ENCODE assay signal across 8 cellular contexts in the genomic region with DNA sequence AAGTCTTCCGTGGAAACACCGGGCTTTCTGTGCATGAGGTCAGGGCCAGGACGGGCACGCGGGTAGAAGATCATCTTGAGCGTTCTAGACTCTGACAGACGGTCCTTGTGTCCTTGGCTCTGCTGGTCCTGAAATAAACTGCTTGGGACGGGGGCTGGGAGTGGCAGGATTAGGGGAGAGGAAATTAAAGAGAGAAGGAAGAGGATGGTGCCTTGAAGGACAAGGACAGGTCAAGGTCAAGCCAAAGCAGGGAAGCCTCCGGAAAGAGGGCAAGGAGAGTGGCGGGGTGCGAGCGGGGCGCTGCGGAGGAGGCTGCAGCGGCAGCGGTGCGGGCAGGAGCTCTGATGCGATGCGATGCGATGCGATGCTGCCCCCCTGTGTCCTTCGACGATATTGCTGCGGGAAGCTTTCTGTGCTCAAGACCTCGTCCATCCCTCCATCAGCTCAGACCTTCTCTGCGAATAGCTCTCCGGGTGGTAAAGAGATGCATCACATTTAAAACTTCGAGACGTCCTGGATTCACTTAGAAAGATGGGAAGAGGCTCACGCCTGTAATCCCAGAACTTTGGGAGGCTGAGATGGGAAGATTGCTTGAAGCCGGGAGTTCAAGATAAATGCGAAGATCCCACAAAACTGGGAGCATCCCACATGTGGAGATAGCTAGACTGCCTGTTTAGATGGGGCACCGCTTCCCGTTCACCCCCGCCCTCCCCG.
DNase-seq lines count a peak whose midpoint lies in the region; ATAC-seq and TF ChIP-seq lines count a peak whose summit lies in the region.

No MANE protein-coding gene starts in this region.

- H3K79me1 ChIP-seq in H9 (ENCODE audit: insufficient read depth, low read depth, low read length, poor library complexity, severe bottlenecking): no peaks in the 10 kb centered on the region

- no peaks in the 10 kb centered on the region for H3K79me2 ChIP-seq in H9 (ENCODE audit: insufficient read depth, low read length)

- H3K36me3 Mint-ChIP-seq in H9 (ENCODE audit: insufficient read depth in 1 of 3, low read depth in 3 of 3) (no peaks in the 10 kb centered on the region), osteocyte (ENCODE audit: unreplicated experiment) (no peaks in the 10 kb centered on the region)
- no peaks in the 10 kb centered on the region for H3K36me3 Mint-ChIP-seq in activated CD8-positive, alpha-beta T cell treated with anti-CD3 and anti-CD28 coated beads, Interleukin-2, amount 10 ng/mL, durations not matched to agents 7 days and 5 days (ENCODE audit: low read depth)

- no peak overlapping the region for H2BK15ac ChIP-seq in H9 (ENCODE audit: low read depth, low read length)

- no CpG with 5 or more reads among the region's 36 CpGs for WGBS in H9 (ENCODE audit: extremely low coverage, insufficient read length, low lambda C conversion rate)

- no peak overlapping the region for H3K23ac ChIP-seq in H9 (ENCODE audit: insufficient read length, low read depth, low read length)

- no peak overlapping the region for H3K18ac ChIP-seq in H9 (ENCODE audit: insufficient read length, low read depth, low read length)

- no peak overlapping the region for H2AK5ac ChIP-seq in H9 (ENCODE audit: insufficient read length, low read length)

- peaks cover 3% of the 10 kb centered on the region; the same call in 1 of the 2 replicates for H3K4me1 ChIP-seq in H9 (ENCODE audit: insufficient read depth, low read length)

- H4K91ac ChIP-seq in H9 (ENCODE audit: insufficient read length, low read depth, low read length): no peak overlapping the region

- H3K4me3 ChIP-seq in fibroblast of villous mesenchyme (ENCODE audit: low read depth, low read length): no peak overlapping the region

- no peak overlapping the region for H3K4ac ChIP-seq in H9 (ENCODE audit: low read depth, low read length)

- peak; percentile 85 for ATAC-seq in activated CD8-positive, alpha-beta T cell treated with anti-CD3 and anti-CD28 coated beads, Interleukin-2, amount 10 ng/mL, durations not matched to agents 7 days and 5 days
- ATAC-seq in HG03045 (IDR thresholded peaks at IDR 0.05; ENCODE audit: unreplicated experiment): no peak

- no peaks in the 10 kb centered on the region; the same call in 1 of the 2 replicates for H3K27me3 ChIP-seq in H9 (ENCODE audit: insufficient read depth, low read length)

- DNase-seq in ELR (ENCODE audit: low read depth): peak; percentile 9
- peak; percentile 90 for DNase-seq in H9
- peak; percentile 20 for DNase-seq in NCI-H1694 treated with DMSO at 0.1 percent for 48 hours (lab: John Stamatoyannopoulos, UW)
- peak; percentile 68 for DNase-seq in activated CD8-positive, alpha-beta T cell treated with anti-CD3 and anti-CD28 coated beads, Interleukin-2, amount 10 ng/mL, durations not matched to agents 7 days and 5 days
- peak; percentile 9 for DNase-seq in fibroblast of villous mesenchyme (ENCODE audit: low read depth)
- DNase-seq in osteocyte (ENCODE audit: extremely low spot score, unreplicated experiment): no peak
- DNase-seq in EL: no peak

- H3K14ac ChIP-seq in H9 (ENCODE audit: insufficient read depth, low read length): no peak overlapping the region

- H2BK20ac ChIP-seq in H9 (ENCODE audit: low read depth, low read length, poor library complexity, severe bottlenecking): no peak overlapping the region

- H3K23me2 ChIP-seq in H9 (ENCODE audit: insufficient read length, low read depth, low read length, poor library complexity, severe bottlenecking): peaks cover 5% of the 10 kb centered on the region

- no peak overlapping the region for H2BK12ac ChIP-seq in H9 (ENCODE audit: insufficient read length, low read depth, low read length)

- POLR2A ChIA-PET in activated CD8-positive, alpha-beta T cell treated with anti-CD3 and anti-CD28 coated beads, Interleukin-2, amount 10 ng/mL, durations not matched to agents 7 days and 5 days (lab: Charles Lee): no interaction called here

- H3K56ac ChIP-seq in H9 (ENCODE audit: insufficient read length, low read depth, low read length): no peak overlapping the region

- H3K4me2 ChIP-seq in H9 (ENCODE audit: insufficient read depth, insufficient read length, low read length): peak overlapping the region; percentile 37

- no peak overlapping the region for H3T11ph ChIP-seq in H9 (ENCODE audit: low read length)

- peak; percentile 75 for TF ChIP-seq CTCF in H9 (conservative IDR thresholded peaks at IDR 0.05)
- TF ChIP-seq CTCF in fibroblast of villous mesenchyme (IDR thresholded peaks at IDR 0.05; ENCODE audit: insufficient read depth, low read depth, low read length): peak; percentile 37
- peak; percentile 73 for TF ChIP-seq CTCF in osteocyte (IDR thresholded peaks at IDR 0.05)

- no peak overlapping the region for H2BK120ac ChIP-seq in H9 (ENCODE audit: low read depth, low read length, poor library complexity, severe bottlenecking)

- no peak overlapping the region for H2BK5ac ChIP-seq in H9 (ENCODE audit: insufficient read length, low read length)

- H3K4me3 Mint-ChIP-seq in H9 (no peak overlapping the region), osteocyte (ENCODE audit: unreplicated experiment) (no peak overlapping the region)
- no peak overlapping the region for H3K4me3 Mint-ChIP-seq in activated CD8-positive, alpha-beta T cell treated with anti-CD3 and anti-CD28 coated beads, Interleukin-2, amount 10 ng/mL, durations not matched to agents 7 days and 5 days

- H3K4me1 Mint-ChIP-seq in H9 (peaks cover 20 to 22% of the 10 kb centered on the region in 2 experiments), osteocyte (ENCODE audit: unreplicated experiment) (peaks cover 2% of the 10 kb centered on the region)
- no peaks in the 10 kb centered on the region for H3K4me1 Mint-ChIP-seq in activated CD8-positive, alpha-beta T cell treated with anti-CD3 and anti-CD28 coated beads, Interleukin-2, amount 10 ng/mL, durations not matched to agents 7 days and 5 days (ENCODE audit: low read depth)

- no peak overlapping the region for H4K8ac ChIP-seq in H9 (replicated peaks; ENCODE audit: insufficient read length, low read depth, low read length)

- H2AFZ ChIP-seq in H9 (ENCODE audit: low read length): no peak overlapping the region

- no peaks in the 10 kb centered on the region; a peak in 1 of 5 replicates for H3K9me3 Mint-ChIP-seq in H9
- no peaks in the 10 kb centered on the region for H3K9me3 Mint-ChIP-seq in activated CD8-positive, alpha-beta T cell treated with anti-CD3 and anti-CD28 coated beads, Interleukin-2, amount 10 ng/mL, durations not matched to agents 7 days and 5 days (ENCODE audit: insufficient read depth)
- no peaks in the 10 kb centered on the region for H3K9me3 Mint-ChIP-seq in osteocyte (ENCODE audit: unreplicated experiment)

- H4K5ac ChIP-seq in H9 (ENCODE audit: insufficient read length, low read depth, low read length): no peak overlapping the region

- H3K9me3 ChIP-seq in H9 (ENCODE audit: control insufficient read depth, low read depth, low read length): no peaks in the 10 kb centered on the region

- H3K9ac ChIP-seq in H9 (ENCODE audit: extremely low read depth, insufficient read length, low read length): no peak overlapping the region

- H3K27ac Mint-ChIP-seq in H9: no peak overlapping the region
- H3K27ac Mint-ChIP-seq in activated CD8-positive, alpha-beta T cell treated with anti-CD3 and anti-CD28 coated beads, Interleukin-2, amount 10 ng/mL, durations not matched to agents 7 days and 5 days: no peak overlapping the region
- H3K27ac Mint-ChIP-seq in osteocyte (ENCODE audit: unreplicated experiment): no peak overlapping the region

- CTCF ChIA-PET in activated CD8-positive, alpha-beta T cell treated with anti-CD3 and anti-CD28 coated beads, Interleukin-2, amount 10 ng/mL, durations not matched to agents 7 days and 5 days (lab: Charles Lee): interaction anchor here (0.6 to 2.5 kb wide), 9 partner anchors 10 to 1044 kb away, joined by 3 to 21 read pairs (median 3); no protein-coding TSS in a partner anchor

- no peaks in the 10 kb centered on the region for H4K20me1 ChIP-seq in H9 (ENCODE audit: control insufficient read depth, insufficient read depth, insufficient read length)

- H3K27ac ChIP-seq in H9 (ENCODE audit: insufficient read length, low read depth, low read length): no peak overlapping the region

- H3K27me3 Mint-ChIP-seq in H9 (ENCODE audit: low read depth) (peaks cover 24% of the 10 kb centered on the region), osteocyte (ENCODE audit: unreplicated experiment) (peaks cover 6% of the 10 kb centered on the region)
- H3K27me3 Mint-ChIP-seq in activated CD8-positive, alpha-beta T cell treated with anti-CD3 and anti-CD28 coated beads, Interleukin-2, amount 10 ng/mL, durations not matched to agents 7 days and 5 days (ENCODE audit: low read depth): no peaks in the 10 kb centered on the region

Comparison
In these comparisons a context has a peak if more than half of its experiments do, and no peak if none do; other contexts are left out.
1. DNase-seq: peak in ELR (single experiment), H9 (single experiment), NCI-H1694 treated with DMSO at 0.1 percent for 48 hours (single experiment), activated CD8-positive, alpha-beta T cell treated with anti-CD3 and anti-CD28 coated beads, Interleukin-2, amount 10 ng/mL, durations not matched to agents 7 days and 5 days (single experiment) and fibroblast of villous mesenchyme (single experiment); none in osteocyte (single experiment) and EL (single experiment).
2. Peak in every context shown above with its lines, with median percentiles within 50 percentile points of each other: CTCF ChIP-seq.